30 cellular contexts compared by ENCODE assay signal in the genomic region with DNA sequence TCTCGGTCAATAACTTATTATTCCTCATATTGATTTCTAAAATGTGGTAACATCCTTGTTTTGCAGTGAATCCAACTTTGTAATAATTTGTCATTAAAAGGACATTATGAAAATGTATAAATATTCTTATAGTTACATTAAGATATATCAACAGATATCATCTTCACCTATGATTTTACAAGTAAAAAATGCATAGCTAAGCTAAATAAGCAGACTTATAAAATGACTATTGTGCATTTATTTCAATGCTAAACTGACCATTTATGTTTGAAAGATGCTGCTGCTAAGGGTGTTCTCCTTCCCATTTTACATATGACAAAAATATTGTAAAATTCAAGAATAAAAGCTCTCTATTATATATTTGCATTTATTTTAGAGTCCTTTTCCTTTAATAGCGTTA. TPM values are rescaled to one million over a fixed set of nuclear protein-coding genes. Genes with fewer than 3 reads are reported as not detected.
"Had no signal": no experiment of that assay in that cellular context is flagged by ENCODE, and none has a peak within 500 bp of the region (broad histone marks: within the 10 kb centered on the region; RNA-seq: fewer than 3 reads in every experiment).

No MANE protein-coding gene starts in this region.

- H3K4me2 ChIP-seq: PC-9 had no signal

- H3K27ac ChIP-seq: body of pancreas, breast epithelium, PC-9, RWPE1 had no signal

- FAIRE-seq: astrocyte, RCC 7860 had no signal

- DNase-seq: activated CD4-positive, alpha-beta T cell treated with anti-CD3 and anti-CD28 coated beads for 36 hours; activated CD4-positive, alpha-beta T cell treated with anti-CD3 and anti-CD28 coated beads, Interleukin-2, amount 10 ng/mL, durations not matched to agents 7 days and 5 days; activated CD4-positive, alpha-beta T cell treated with anti-CD3 and anti-CD28 coated beads, Interleukin-2, amount 50 U/mL, for 48 hours; activated CD8-positive, alpha-beta T cell treated with anti-CD3 and anti-CD28 coated beads, Interleukin-2, amount 10 ng/mL, durations not matched to agents 7 days and 5 days; activated gamma-delta T cell; activated naive CD4-positive, alpha-beta T cell treated with Interleukin-2 at 50 U/mL for 16 hours; activated naive CD8-positive, alpha-beta T cell treated with anti-CD3 and anti-CD28 coated beads, Interleukin-2, amount 10 ng/mL, durations not matched to agents 7 days and 5 days; activated T-cell treated with anti-CD3 and anti-CD28 coated beads, Interleukin-2, amount 50 U/mL, for 24 hours; body of pancreas; central memory CD4-positive, alpha-beta T cell; Karpas-422; KBM-7; NCI-H1436 treated with DMSO at 0.1 percent for 48 hours; NCI-H510A; NCI-H774; PC-9; SIG-M5; SW 1271; T-helper 1 cell; T-helper 2 cell; T1000 had no signal

- ATAC-seq: activated CD4-positive, alpha-beta T cell treated with anti-CD3 and anti-CD28 coated beads for 36 hours; activated CD4-positive, CD25-positive, alpha-beta regulatory T cell treated with anti-CD3 and anti-CD28 coated beads, Interleukin-2, amount 50 U/mL, for 24 hours; activated CD8-positive, alpha-beta T cell treated with anti-CD3 and anti-CD28 coated beads, Interleukin-2, amount 10 ng/mL, durations not matched to agents 7 days and 5 days; body of pancreas; Right ventricle myocardium inferior; WTC11 had no signal

- H3K9me3 ChIP-seq: body of pancreas, breast epithelium had no signal

- H3K4me1 ChIP-seq: breast epithelium had no signal

- H3K36me3 ChIP-seq: breast epithelium had no signal

- H3K27me3 ChIP-seq: body of pancreas, breast epithelium had no signal

- H3K4me3 ChIP-seq: body of pancreas, breast epithelium, PC-9 had no signal

- H2AFZ ChIP-seq: PC-9 had no signal

RNA-seq across cellular contexts. Expression of gene PROX1, which starts 7.8 kb away (rescaled TPM):
- total RNA-seq: activated CD8-positive, alpha-beta T cell treated with anti-CD3 and anti-CD28 coated beads, Interleukin-2, amount 10 ng/mL, durations not matched to agents 7 days and 5 days; activated naive CD8-positive, alpha-beta T cell treated with anti-CD3 and anti-CD28 coated beads, Interleukin-2, amount 10 ng/mL, durations not matched to agents 7 days and 5 days; activated T-helper 2 cell treated with anti-CD3 and anti-CD28 coated beads, Interferon-gamma antibody, Interleukin-2, Interleukin-4, amounts not matched to agents 10 μg/mL and 5 μg/mL and 100 μg/mL, durations not matched to agents 14 hours and 24 hours and 36 hours; OCI-LY7; PC-9 had no signal
